Comparison of ENCODE assay signal across 1 cellular context in the genomic region with DNA sequence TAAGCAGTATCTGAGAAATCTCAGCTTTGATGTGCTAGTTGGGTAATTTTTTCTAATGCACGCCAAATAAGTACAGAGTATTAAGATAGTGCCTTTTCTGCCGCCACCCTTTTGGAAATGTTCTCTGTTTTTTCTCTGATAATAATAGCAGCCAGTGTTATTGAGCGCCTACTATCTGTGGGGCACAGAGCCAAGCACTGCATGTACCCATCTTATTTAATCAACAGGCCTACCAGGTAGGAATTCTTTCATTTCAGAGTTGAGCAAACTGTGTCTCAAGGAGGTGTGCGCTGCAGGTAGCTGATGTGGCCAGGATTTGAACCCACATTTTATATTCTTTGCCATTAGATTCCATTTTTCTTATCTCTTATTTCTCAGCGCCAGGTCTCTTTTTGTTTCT.
A peak's percentile ranks its signal among the peaks of the same experiment; 100 is the strongest.
TF ChIP-seq lines count a peak whose summit lies in the region.

No MANE protein-coding gene starts in this region.

TF ChIP-seq in K562, 482 proteins besides CTCF, POLR2A, EP300 and RAD21:
- TF ChIP-seq NFIC (IDR thresholded peaks at IDR 0.05) (peak; percentile 73), ZNF507 (tag; conservative IDR thresholded peaks at IDR 0.05) (no peak)
- TF ChIP-seq, protein P1, sequence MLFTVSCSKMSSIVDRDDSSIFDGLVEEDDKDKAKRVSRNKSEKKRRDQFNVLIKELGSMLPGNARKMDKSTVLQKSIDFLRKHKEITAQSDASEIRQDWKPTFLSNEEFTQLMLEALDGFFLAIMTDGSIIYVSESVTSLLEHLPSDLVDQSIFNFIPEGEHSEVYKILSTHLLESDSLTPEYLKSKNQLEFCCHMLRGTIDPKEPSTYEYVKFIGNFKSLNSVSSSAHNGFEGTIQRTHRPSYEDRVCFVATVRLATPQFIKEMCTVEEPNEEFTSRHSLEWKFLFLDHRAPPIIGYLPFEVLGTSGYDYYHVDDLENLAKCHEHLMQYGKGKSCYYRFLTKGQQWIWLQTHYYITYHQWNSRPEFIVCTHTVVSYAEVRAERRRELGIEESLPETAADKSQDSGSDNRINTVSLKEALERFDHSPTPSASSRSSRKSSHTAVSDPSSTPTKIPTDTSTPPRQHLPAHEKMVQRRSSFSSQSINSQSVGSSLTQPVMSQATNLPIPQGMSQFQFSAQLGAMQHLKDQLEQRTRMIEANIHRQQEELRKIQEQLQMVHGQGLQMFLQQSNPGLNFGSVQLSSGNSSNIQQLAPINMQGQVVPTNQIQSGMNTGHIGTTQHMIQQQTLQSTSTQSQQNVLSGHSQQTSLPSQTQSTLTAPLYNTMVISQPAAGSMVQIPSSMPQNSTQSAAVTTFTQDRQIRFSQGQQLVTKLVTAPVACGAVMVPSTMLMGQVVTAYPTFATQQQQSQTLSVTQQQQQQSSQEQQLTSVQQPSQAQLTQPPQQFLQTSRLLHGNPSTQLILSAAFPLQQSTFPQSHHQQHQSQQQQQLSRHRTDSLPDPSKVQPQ (CRISPR knock-in tag; IDR thresholded peaks at IDR 0.05; ENCODE audit: borderline replicate concordance), result no peak
